ENCODE assay signal across 1 cellular context in genomic region chr9:28696960-28697359, GRCh38.
TF ChIP-seq lines count a peak whose summit lies in the region.

No MANE protein-coding gene starts in this region.

TF ChIP-seq in SK-N-SH treated with all-trans-retinoic acid at 6 μM for 48 hours, 23 proteins besides CTCF, POLR2A, EP300 and RAD21 (continued from another document):
- no peak for TF ChIP-seq POU6F1 (CRISPR knock-in tag; IDR thresholded peaks at IDR 0.05; ENCODE audit: borderline replicate concordance, low read depth)
- no peak for TF ChIP-seq ESRRG (CRISPR knock-in tag; IDR thresholded peaks at IDR 0.05)
- TF ChIP-seq ZFP30 (CRISPR knock-in tag; IDR thresholded peaks at IDR 0.05) = no peak
- peak; percentile 71 for TF ChIP-seq ISL1 (CRISPR knock-in tag; IDR thresholded peaks at IDR 0.05)
- no peak for TF ChIP-seq PATZ1 (CRISPR knock-in tag; IDR thresholded peaks at IDR 0.05; ENCODE audit: borderline replicate concordance)
- TF ChIP-seq PPARA (CRISPR knock-in tag; IDR thresholded peaks at IDR 0.05; ENCODE audit: borderline replicate concordance) = no peak
- TF ChIP-seq ARNTL (CRISPR knock-in tag; IDR thresholded peaks at IDR 0.05; ENCODE audit: borderline replicate concordance, low read depth) = no peak
